14 cellular contexts compared by ENCODE assay signal in the genomic region with DNA sequence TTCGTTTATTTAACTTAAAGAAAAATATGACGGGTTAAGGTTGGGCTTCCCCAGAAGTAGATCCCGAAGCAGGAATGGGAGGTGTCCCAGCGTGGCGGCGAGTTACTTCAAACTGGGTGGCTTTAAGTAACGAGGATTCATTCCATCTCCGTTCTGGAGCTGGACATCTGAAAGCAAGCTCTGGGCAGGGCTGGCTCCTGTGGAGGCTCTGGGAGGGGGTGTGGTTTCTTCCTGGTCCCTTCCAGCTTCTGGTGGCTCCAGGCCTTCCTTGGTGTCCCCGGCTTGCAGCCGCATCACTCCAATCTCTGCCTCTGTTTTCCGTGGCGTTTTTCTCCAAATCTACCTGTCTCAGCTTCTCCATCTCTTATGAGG. TPM values are rescaled to one million over a fixed set of nuclear protein-coding genes. Genes with fewer than 3 reads are reported as not detected.
"Had no signal": no experiment of that assay in that cellular context is flagged by ENCODE, and none has a peak within 500 bp of the region (broad histone marks: within the 10 kb centered on the region; RNA-seq: fewer than 3 reads in every experiment).

No MANE protein-coding gene starts in this region.

- H3K36me3 ChIP-seq: brain microvascular endothelial cell, neutrophil, SJSA1, upper lobe of left lung had no signal

- H3K27ac ChIP-seq: brain microvascular endothelial cell, epithelial cell of prostate, neutrophil, SJSA1, upper lobe of left lung had no signal

- H3K4me1 ChIP-seq: SJSA1 had no signal

- ATAC-seq: activated T-helper 17 cell treated with anti-CD3 and anti-CD28 coated beads, Interleukin-2, amount 50 U/mL, for 72 hours; naive thymus-derived CD4-positive, alpha-beta T cell had no signal

- H3K4me3 ChIP-seq: SJSA1, smooth muscle cell, upper lobe of left lung had no signal

- DNase-seq: activated CD4-positive, alpha-beta T cell treated with anti-CD3 and anti-CD28 coated beads, Interleukin-2, amount 10 ng/mL, durations not matched to agents 7 days and 5 days; brain microvascular endothelial cell; effector memory CD4-positive, alpha-beta T cell; mammary epithelial cell; naive thymus-derived CD4-positive, alpha-beta T cell; T-helper 2 cell had no signal

- H3K9me3 ChIP-seq: neutrophil, SJSA1, upper lobe of left lung had no signal

RNA-seq across cellular contexts. Expression of gene BHLHE23, which starts 47.3 kb away (rescaled TPM):
- total RNA-seq: activated CD4-positive, alpha-beta T cell treated with anti-CD3 and anti-CD28 coated beads, Interleukin-2, amount 10 ng/mL, durations not matched to agents 7 days and 5 days; activated T-helper 17 cell treated with anti-CD3 and anti-CD28 coated beads, Interleukin-2, amount 50 U/mL, for 72 hours; frontal cortex; mammary epithelial cell; mononuclear cell; naive thymus-derived CD4-positive, alpha-beta T cell; SJSA1; smooth muscle cell; upper lobe of left lung had no signal
- polyA plus RNA-seq: mammary epithelial cell; naive thymus-derived CD4-positive, alpha-beta T cell; smooth muscle cell had no signal
